In genomic region chr11:12544986-12545775, GRCh38 we compare ENCODE assay signal across 16 cellular contexts.
A peak's percentile ranks its signal among the peaks of the same experiment; 100 is the strongest.
DNase-seq lines count a peak whose midpoint lies in the region; ATAC-seq and TF ChIP-seq lines count a peak whose summit lies in the region.
"Had no signal": no experiment of that assay in that cellular context is flagged by ENCODE, and none has a peak within 500 bp of the region (broad histone marks: within the 10 kb centered on the region; RNA-seq: fewer than 3 reads in every experiment).

No MANE protein-coding gene starts in this region.

- TF ChIP-seq POLR2A in breast epithelium (IDR thresholded peaks at IDR 0.05), result no peak

- peak overlapping the region; percentile 65 for H3K27ac Mint-ChIP-seq in MCF 10A (ENCODE audit: low read depth, unreplicated experiment)
- H3K27ac Mint-ChIP-seq in natural killer cell, result no peak overlapping the region

- POLR2A ChIA-PET in MCF 10A (lab: Yijun Ruan, JAX), result interaction anchor here (0.7 kb wide), 1 partner anchor 11 kb away, joined by 3 read pairs; no protein-coding TSS in a partner anchor

- intact Hi-C loops in MCF 10A (cut with micrococcal nuclease) (loop anchor here (5.0 kb wide), 1 partner anchor 127 kb away; the partner anchor contains the start of gene TEAD1), breast epithelium (cut with DNase I; ENCODE audit: low total_unique reads) (no loop called here), lower lobe of right lung (cut with DNase I) (no loop called here), natural killer cell (cut with micrococcal nuclease) (no loop called here)

- H3K27me3 ChIP-seq in breast epithelium (no peaks in the 10 kb centered on the region), lower lobe of right lung (ENCODE audit: low read depth) (no peaks in the 10 kb centered on the region)
- H3K27me3 ChIP-seq: BLaER1, MG63 had no signal

- DNase-seq in MCF 10A (ENCODE audit: unreplicated experiment), result no peak
- no peak for DNase-seq in breast epithelium (ENCODE audit: low spot score in 2 of 2)
- DNase-seq in astrocyte of the spinal cord (ENCODE audit: low read depth, low spot score), result peak; percentile 23
- DNase-seq in fibroblast of villous mesenchyme (ENCODE audit: low read depth), result peak; percentile 20
- no peak for DNase-seq in middle frontal gyrus (ENCODE audit: extremely low spot score, low spot score)
- no peak for DNase-seq in lower lobe of right lung
- no peak for DNase-seq in putamen (ENCODE audit: low spot score)
- DNase-seq in natural killer cell, result no peak
- DNase-seq: KG1, MG63, NCI-H1092 treated with DMSO at 0.1 percent for 48 hours, NCI-H1694, PC-3 had no signal

- in situ Hi-C loops in astrocyte of the spinal cord (cut with HindIII; ENCODE audit: low sequenced_read_pairs), result no loop called here

- no peaks in the 10 kb centered on the region for H3K36me3 Mint-ChIP-seq in MCF 10A (ENCODE audit: insufficient read depth, unreplicated experiment)
- H3K36me3 Mint-ChIP-seq in natural killer cell, result no peaks in the 10 kb centered on the region

- no peak overlapping the region for H3K27ac ChIP-seq in breast epithelium
- no peak overlapping the region for H3K27ac ChIP-seq in lower lobe of right lung
- H3K27ac ChIP-seq: 22Rv1, BLaER1, SK-N-MC had no signal

- H3K9me3 Mint-ChIP-seq in MCF 10A (ENCODE audit: unreplicated experiment) (no peaks in the 10 kb centered on the region), natural killer cell (no peaks in the 10 kb centered on the region)

- H3K27me3 Mint-ChIP-seq in MCF 10A (ENCODE audit: insufficient read depth, unreplicated experiment), result no peaks in the 10 kb centered on the region
- peaks cover 8% of the 10 kb centered on the region in 2 donors for H3K27me3 Mint-ChIP-seq in natural killer cell (ENCODE audit: low read depth in 2 of 2)

- no peak for ATAC-seq in lower lobe of right lung
- ATAC-seq in natural killer cell, result no peak
- ATAC-seq: PC-3 had no signal

- CTCF ChIA-PET in MCF 10A (lab: Yijun Ruan, JAX), result no interaction called here

- H3K36me3 ChIP-seq in breast epithelium (no peaks in the 10 kb centered on the region), lower lobe of right lung (no peaks in the 10 kb centered on the region)
- H3K36me3 ChIP-seq: BLaER1, MG63 had no signal

- BruUV-seq in MCF 10A (replicated peaks; lab: Mats Ljungman, UMichigan), result no TSS peak

- peaks cover 6 to 8% of the 10 kb centered on the region in 2 donors for H3K4me1 ChIP-seq in breast epithelium
- H3K4me1 ChIP-seq in lower lobe of right lung, result peaks cover 15% of the 10 kb centered on the region
- H3K4me1 ChIP-seq: BLaER1 had no signal

- no peak overlapping the region for H3K4me3 ChIP-seq in breast epithelium
- no peak overlapping the region for H3K4me3 ChIP-seq in astrocyte of the spinal cord (ENCODE audit: low read depth, low read length)
- no peak overlapping the region for H3K4me3 ChIP-seq in fibroblast of villous mesenchyme (ENCODE audit: low read depth, low read length)
- no peak overlapping the region for H3K4me3 ChIP-seq in lower lobe of right lung
- H3K4me3 ChIP-seq: BLaER1, MG63, SK-N-MC had no signal

- H3K9me3 ChIP-seq in breast epithelium (no peaks in the 10 kb centered on the region), lower lobe of right lung (no peaks in the 10 kb centered on the region)
- H3K9me3 ChIP-seq: BLaER1, MG63 had no signal

- H3K4me1 Mint-ChIP-seq in MCF 10A (ENCODE audit: insufficient read depth, unreplicated experiment) (peaks cover 43% of the 10 kb centered on the region), natural killer cell (no peaks in the 10 kb centered on the region)

- H3K4me3 Mint-ChIP-seq in MCF 10A (ENCODE audit: unreplicated experiment) (no peak overlapping the region), natural killer cell (no peak overlapping the region)

- TF ChIP-seq CTCF in MCF 10A (IDR thresholded peaks at IDR 0.05; ENCODE audit: unreplicated experiment) (no peak), breast epithelium (IDR thresholded peaks at IDR 0.05) (no peak), astrocyte of the spinal cord (IDR thresholded peaks at IDR 0.05; ENCODE audit: low read depth, low read length) (no peak), fibroblast of villous mesenchyme (IDR thresholded peaks at IDR 0.05; ENCODE audit: insufficient read depth, low read depth, low read length) (no peak), lower lobe of right lung (IDR thresholded peaks at IDR 0.05) (no peak), natural killer cell (IDR thresholded peaks at IDR 0.05) (no peak)

Comparison
In these comparisons a context has a peak if more than half of its experiments do, and no peak if none do; other contexts are left out.
1. DNase-seq: peak in astrocyte of the spinal cord (single experiment) and fibroblast of villous mesenchyme (single experiment); none in MCF 10A (single experiment), breast epithelium (0 of 2), middle frontal gyrus (single experiment), lower lobe of right lung (single experiment), putamen (single experiment) and natural killer cell (single experiment).